Comparison of ENCODE assay signal across 10 cellular contexts in the genomic region with DNA sequence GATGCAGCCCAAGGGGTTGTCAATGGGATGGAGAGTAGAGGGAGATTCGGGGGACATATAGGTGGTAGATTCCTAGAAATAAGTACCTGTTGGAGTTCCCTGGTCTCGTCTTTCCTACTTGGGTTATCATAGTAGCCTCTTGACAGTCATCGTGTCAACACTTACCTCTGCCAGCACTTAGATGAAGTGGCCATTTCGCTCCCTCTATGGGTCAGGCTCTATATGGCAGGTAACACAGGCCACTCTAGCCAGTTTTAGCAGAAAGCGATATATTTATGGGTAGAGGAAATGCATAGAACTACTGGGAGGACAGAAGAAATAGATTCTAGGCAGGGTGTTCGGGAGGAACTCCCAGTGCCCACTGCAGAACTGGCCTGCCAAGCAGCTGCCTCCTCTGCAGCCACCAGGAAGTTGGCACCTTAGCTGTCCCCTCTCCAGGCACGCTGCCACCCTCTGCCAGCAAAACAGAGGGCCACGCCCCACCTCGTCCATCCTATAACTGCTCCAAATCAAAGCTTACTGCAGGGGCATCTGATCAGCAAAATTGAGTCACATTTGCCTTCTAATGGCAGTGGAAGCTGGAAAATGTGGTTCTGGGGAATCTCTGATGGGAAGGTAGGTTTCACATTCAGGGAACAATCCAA.
DNase-seq lines count a peak whose midpoint lies in the region; ATAC-seq, FAIRE-seq and TF ChIP-seq lines count a peak whose summit lies in the region.
"Had no signal": no experiment of that assay in that cellular context is flagged by ENCODE, and none has a peak within 500 bp of the region (broad histone marks: within the 10 kb centered on the region; RNA-seq: fewer than 3 reads in every experiment).

No MANE protein-coding gene starts in this region.

- H3K9me3 Mint-ChIP-seq in HFFc6 = no peaks in the 10 kb centered on the region

- DNase-seq in HFFc6 (no peak), RPMI8226 (peak; percentile 17), mucosa of gallbladder (ENCODE audit: low spot score) (peak; percentile 17), HTR-8/SVneo (ENCODE audit: insufficient read length, low spot score) (no peak), NCI-H345 (lab: John Stamatoyannopoulos, UW) (no peak), omental fat pad (ENCODE audit: low spot score) (no peak)
- no peak for DNase-seq in effector CD4-positive, alpha-beta T cell
- DNase-seq: Right ventricle myocardium superior had no signal

- no peaks in the 10 kb centered on the region for H3K4me1 Mint-ChIP-seq in HFFc6 (ENCODE audit: low read depth)

- ATAC-seq in omental fat pad (ENCODE audit: low FRiP score) = no peak

- no peaks in the 10 kb centered on the region for H3K36me3 Mint-ChIP-seq in HFFc6 (ENCODE audit: low read depth)

- TF ChIP-seq CTCF in GM12873 (IDR thresholded peaks at IDR 0.05; ENCODE audit: insufficient read depth, low read depth, low read length, missing control alignments) (peak; percentile 43), HFFc6 (IDR thresholded peaks at IDR 0.05) (0 out of 2 replicates have a peak, but pooled peaks have one; percentile 36), omental fat pad (IDR thresholded peaks at IDR 0.05) (no peak)

- FAIRE-seq in HTR-8/SVneo (lab: Jason Lieb, UNC) = no peak
- FAIRE-seq: H54 had no signal

- no peak overlapping the region for H3K27ac Mint-ChIP-seq in HFFc6

- H3K27me3 Mint-ChIP-seq in HFFc6 (ENCODE audit: insufficient read depth) = no peaks in the 10 kb centered on the region

- no peak overlapping the region for H3K4me3 Mint-ChIP-seq in HFFc6

Comparison
In these comparisons a context has a peak if more than half of its experiments do, and no peak if none do; other contexts are left out.
1. CTCF ChIP-seq: peak in GM12873 (single experiment) and HFFc6 (single experiment); none in omental fat pad (0 of 3).
2. DNase-seq: peak in RPMI8226 (single experiment) and mucosa of gallbladder (single experiment); none in HFFc6 (single experiment), HTR-8/SVneo (single experiment), effector CD4-positive, alpha-beta T cell (single experiment), NCI-H345 (single experiment) and omental fat pad (single experiment).